Comparison of ENCODE assay signal across 8 cellular contexts in the genomic region with DNA sequence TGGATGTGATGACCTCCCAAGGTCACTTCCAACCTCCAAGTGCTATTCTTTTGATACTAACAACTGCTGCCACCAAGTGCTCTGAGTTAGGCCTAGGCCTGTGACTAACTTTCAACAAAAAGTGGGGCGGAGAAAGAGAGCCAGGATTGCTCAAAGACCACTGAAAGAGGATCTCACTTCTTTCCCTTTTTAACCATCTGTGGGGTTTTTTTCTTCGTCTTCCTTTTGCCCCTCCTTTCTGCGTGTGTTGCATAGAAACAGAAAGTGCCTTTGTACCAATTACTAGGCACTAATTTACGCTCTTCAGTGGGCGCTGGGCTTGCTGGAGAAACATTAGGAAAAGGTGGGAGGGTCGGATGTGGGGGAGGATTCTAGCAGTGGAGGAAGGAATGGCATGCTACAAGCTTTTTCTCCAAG. TPM values are rescaled to one million over a fixed set of nuclear protein-coding genes. Genes with fewer than 3 reads are reported as not detected.
DNase-seq lines count a peak whose midpoint lies in the region; ATAC-seq and TF ChIP-seq lines count a peak whose summit lies in the region.

No MANE protein-coding gene starts in this region.

- peak overlapping the region; percentile 65 to 89 for H3K27ac ChIP-seq in lung (ENCODE audit: low read depth in 1 of 2, low read length in 1 of 2)
- peak overlapping the region; percentile 31 to 51 for H3K27ac ChIP-seq in thoracic aorta

- no peaks in the 10 kb centered on the region for H3K36me3 ChIP-seq in lung (ENCODE audit: control insufficient read depth in 2 of 2, insufficient read depth in 2 of 2, low read length in 2 of 2)
- H3K36me3 ChIP-seq in thoracic aorta, result no peaks in the 10 kb centered on the region

- TF ChIP-seq CTCF in astrocyte of the spinal cord (IDR thresholded peaks at IDR 0.05; ENCODE audit: low read depth, low read length), result no peak
- TF ChIP-seq CTCF in lung (IDR thresholded peaks at IDR 0.05; ENCODE audit: control extremely low read depth, extremely low read depth), result no peak
- TF ChIP-seq CTCF in thoracic aorta (IDR thresholded peaks at IDR 0.05), result no peak

- peaks cover 29 to 51% of the 10 kb centered on the region in 2 donors for H3K4me1 ChIP-seq in lung (ENCODE audit: control insufficient read depth in 2 of 2, insufficient read depth in 2 of 2, low read length in 2 of 2)
- H3K4me1 ChIP-seq in thoracic aorta (ENCODE audit: control insufficient read depth in 1 of 2, low read depth in 2 of 2), result peaks cover 70 to 74% of the 10 kb centered on the region in 2 donors

- WGBS in lung, 2 donors, result 23 to 44% methylated on average over 6 of the region's 6 CpGs

- in situ Hi-C loops in astrocyte of the spinal cord (cut with HindIII; ENCODE audit: low sequenced_read_pairs), result no loop called here

- H3K27me3 ChIP-seq in lung (ENCODE audit: control insufficient read depth, insufficient read depth) (no peaks in the 10 kb centered on the region), thoracic aorta (replicated peaks; ENCODE audit: insufficient read depth) (no peaks in the 10 kb centered on the region)

- H3K4me3 ChIP-seq in astrocyte of the spinal cord (ENCODE audit: low read depth, low read length) (peak overlapping the region; percentile 10), lung (no peak overlapping the region), thoracic aorta (peak overlapping the region; percentile 48)

- no peaks in the 10 kb centered on the region for H3K9me3 ChIP-seq in lung (ENCODE audit: control insufficient read depth in 2 of 2, insufficient read depth in 1 of 2, low read length in 1 of 2)
- no peaks in the 10 kb centered on the region for H3K9me3 ChIP-seq in thoracic aorta

- DNase-seq in LHCN-M2 (ENCODE audit: low read depth), result peak; percentile 81
- DNase-seq in astrocyte of the spinal cord (ENCODE audit: low read depth, low spot score), result peak; percentile 52
- DNase-seq in lung (ENCODE audit: low spot score), result no peak
- DNase-seq in thoracic aorta (ENCODE audit: low spot score), result no peak
- no peak for DNase-seq in KG1 (lab: John Stamatoyannopoulos, UW)
- DNase-seq in DMS53 (lab: John Stamatoyannopoulos, UW), result no peak

- peak; percentile 85 for ATAC-seq in GM18502 (IDR thresholded peaks at IDR 0.05; ENCODE audit: poor library complexity, unreplicated experiment)
- ATAC-seq in GM21619 (IDR thresholded peaks at IDR 0.05; ENCODE audit: unreplicated experiment), result peak; percentile 74
- ATAC-seq in lung (ENCODE audit: insufficient read depth, low FRiP score), result no peak
- ATAC-seq in thoracic aorta (ENCODE audit: insufficient number of reproducible peaks, low FRiP score, low read depth), result no peak

RNA-seq across cellular contexts. Expression of gene KLF9, which starts 8.0 kb away (rescaled TPM):
- total RNA-seq in LHCN-M2 (2014; rRNA removed) (23.5 and 36.5 TPM in 2 replicates), lung (10 to 100 TPM; 34.8 to 61.5 TPM), thoracic aorta (100 to 1,000 TPM; 165 to 187 TPM)
- 4.8 TPM for polyA plus RNA-seq in LHCN-M2 (2012)
- polyA plus RNA-seq in lung, result 10 to 100 TPM; 16.0 to 49.8 TPM

Comparison
In these comparisons a context has a peak if more than half of its experiments do, and no peak if none do; other contexts are left out.
1. ATAC-seq: peak in GM18502 (single experiment) and GM21619 (single experiment); none in lung (single experiment) and thoracic aorta (single experiment).
2. DNase-seq: peak in LHCN-M2 (single experiment) and astrocyte of the spinal cord (single experiment); none in lung (single experiment), thoracic aorta (single experiment), KG1 (single experiment) and DMS53 (single experiment).